ENCODE assay signal across 1 cellular context in the genomic region with DNA sequence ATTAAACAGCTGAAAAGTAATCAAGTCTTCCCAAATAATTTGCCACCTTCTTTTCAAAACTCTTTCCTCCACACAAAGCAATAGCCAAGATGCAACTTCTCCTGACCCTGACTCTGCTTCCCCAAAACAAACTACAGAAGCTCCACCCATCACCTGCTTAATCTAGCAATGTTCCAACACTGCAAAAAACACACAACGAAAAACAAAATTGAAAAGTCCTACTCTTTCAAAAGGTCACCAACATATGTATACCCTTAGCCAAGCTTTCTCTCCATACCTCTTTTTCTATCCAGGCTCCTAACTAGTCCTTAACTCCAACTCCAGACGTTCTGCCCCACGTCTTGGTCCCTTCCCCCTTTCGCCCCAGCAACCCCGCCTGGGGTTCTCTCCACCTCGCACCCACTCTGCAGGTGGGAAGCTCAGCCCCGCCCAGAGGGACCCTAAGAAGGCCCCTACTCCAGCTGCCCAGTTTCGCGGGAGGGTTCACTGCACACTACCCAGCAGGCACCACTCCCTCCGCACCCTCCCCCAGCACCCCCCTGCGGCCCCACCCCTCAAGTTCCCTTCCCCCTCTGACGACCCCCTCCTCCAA.
TF ChIP-seq lines count a peak whose summit lies in the region.

No MANE protein-coding gene starts in this region.

TF ChIP-seq in K562, 482 proteins besides CTCF, POLR2A, EP300 and RAD21 (continued from another document):
- TF ChIP-seq, protein P1, sequence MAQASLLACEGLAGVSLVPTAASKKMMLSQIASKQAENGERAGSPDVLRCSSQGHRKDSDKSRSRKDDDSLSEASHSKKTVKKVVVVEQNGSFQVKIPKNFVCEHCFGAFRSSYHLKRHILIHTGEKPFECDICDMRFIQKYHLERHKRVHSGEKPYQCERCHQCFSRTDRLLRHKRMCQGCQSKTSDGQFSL (CRISPR knock-in tag; IDR thresholded peaks at IDR 0.05): 0 out of 2 replicates have a peak, but pooled peaks have one; percentile 26
- TF ChIP-seq, protein P1 (tag; IDR thresholded peaks at IDR 0.05): peak in 1 of 2 experiments; percentile 50; a peak in 1 of 4 replicates
- TF ChIP-seq, protein P2, sequence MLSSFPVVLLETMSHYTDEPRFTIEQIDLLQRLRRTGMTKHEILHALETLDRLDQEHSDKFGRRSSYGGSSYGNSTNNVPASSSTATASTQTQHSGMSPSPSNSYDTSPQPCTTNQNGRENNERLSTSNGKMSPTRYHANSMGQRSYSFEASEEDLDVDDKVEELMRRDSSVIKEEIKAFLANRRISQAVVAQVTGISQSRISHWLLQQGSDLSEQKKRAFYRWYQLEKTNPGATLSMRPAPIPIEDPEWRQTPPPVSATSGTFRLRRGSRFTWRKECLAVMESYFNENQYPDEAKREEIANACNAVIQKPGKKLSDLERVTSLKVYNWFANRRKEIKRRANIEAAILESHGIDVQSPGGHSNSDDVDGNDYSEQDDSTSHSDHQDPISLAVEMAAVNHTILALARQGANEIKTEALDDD (IDR thresholded peaks at IDR 0.05): peak; percentile 83
- peak; percentile 19 for TF ChIP-seq NEUROD1 (IDR thresholded peaks at IDR 0.05; ENCODE audit: borderline replicate concordance, low read depth, low read length, partially characterized antibody)
- TF ChIP-seq FOSL1 (tag; conservative IDR thresholded peaks at IDR 0.05): no peak
- TF ChIP-seq, protein P3, sequence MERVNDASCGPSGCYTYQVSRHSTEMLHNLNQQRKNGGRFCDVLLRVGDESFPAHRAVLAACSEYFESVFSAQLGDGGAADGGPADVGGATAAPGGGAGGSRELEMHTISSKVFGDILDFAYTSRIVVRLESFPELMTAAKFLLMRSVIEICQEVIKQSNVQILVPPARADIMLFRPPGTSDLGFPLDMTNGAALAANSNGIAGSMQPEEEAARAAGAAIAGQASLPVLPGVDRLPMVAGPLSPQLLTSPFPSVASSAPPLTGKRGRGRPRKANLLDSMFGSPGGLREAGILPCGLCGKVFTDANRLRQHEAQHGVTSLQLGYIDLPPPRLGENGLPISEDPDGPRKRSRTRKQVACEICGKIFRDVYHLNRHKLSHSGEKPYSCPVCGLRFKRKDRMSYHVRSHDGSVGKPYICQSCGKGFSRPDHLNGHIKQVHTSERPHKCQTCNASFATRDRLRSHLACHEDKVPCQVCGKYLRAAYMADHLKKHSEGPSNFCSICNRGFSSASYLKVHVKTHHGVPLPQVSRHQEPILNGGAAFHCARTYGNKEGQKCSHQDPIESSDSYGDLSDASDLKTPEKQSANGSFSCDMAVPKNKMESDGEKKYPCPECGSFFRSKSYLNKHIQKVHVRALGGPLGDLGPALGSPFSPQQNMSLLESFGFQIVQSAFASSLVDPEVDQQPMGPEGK (CRISPR knock-in tag; IDR thresholded peaks at IDR 0.05; ENCODE audit: borderline replicate concordance): no peak
TF ChIP-seq in K562: peak in this region for 5.
